ENCODE assay signal across 1 cellular context in the genomic region with DNA sequence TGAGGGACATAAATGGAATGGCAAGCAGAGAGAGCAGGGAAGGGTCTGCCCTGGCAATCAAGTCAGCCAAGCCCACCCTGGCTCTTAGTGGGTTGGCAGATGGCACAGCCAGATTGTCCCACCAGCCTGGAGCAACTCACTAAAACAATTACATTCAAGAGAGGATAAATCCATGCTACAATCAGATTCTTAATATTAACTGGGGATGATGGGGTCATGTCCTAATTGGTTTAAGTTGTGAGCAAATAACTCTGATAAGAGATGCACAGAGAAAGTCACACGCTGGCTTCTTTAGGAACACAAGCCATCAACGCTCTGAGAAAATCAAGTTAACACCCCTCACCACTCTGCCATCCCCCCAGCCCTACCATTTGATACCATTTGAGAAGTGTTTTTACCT.
TF ChIP-seq lines count a peak whose summit lies in the region.

No MANE protein-coding gene starts in this region.

TF ChIP-seq in HepG2, 621 proteins besides CTCF, POLR2A, EP300 and RAD21 (continued from another document):
- TF ChIP-seq, protein P1, sequence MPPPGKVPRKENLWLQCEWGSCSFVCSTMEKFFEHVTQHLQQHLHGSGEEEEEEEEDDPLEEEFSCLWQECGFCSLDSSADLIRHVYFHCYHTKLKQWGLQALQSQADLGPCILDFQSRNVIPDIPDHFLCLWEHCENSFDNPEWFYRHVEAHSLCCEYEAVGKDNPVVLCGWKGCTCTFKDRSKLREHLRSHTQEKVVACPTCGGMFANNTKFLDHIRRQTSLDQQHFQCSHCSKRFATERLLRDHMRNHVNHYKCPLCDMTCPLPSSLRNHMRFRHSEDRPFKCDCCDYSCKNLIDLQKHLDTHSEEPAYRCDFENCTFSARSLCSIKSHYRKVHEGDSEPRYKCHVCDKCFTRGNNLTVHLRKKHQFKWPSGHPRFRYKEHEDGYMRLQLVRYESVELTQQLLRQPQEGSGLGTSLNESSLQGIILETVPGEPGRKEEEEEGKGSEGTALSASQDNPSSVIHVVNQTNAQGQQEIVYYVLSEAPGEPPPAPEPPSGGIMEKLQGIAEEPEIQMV (CRISPR knock-in tag; IDR thresholded peaks at IDR 0.05; ENCODE audit: low read depth): no peak
- no peak for TF ChIP-seq ZNF572 (CRISPR knock-in tag; IDR thresholded peaks at IDR 0.05)
